8 cellular contexts compared by ENCODE assay signal in genomic region chr17:55770220-55770870, GRCh38. TPM values are rescaled to one million over a fixed set of nuclear protein-coding genes. Genes with fewer than 3 reads are reported as not detected.
DNase-seq lines count a peak whose midpoint lies in the region; ATAC-seq and TF ChIP-seq lines count a peak whose summit lies in the region.

No MANE protein-coding gene starts in this region.

- DNase-seq in AG04450 (ENCODE audit: low read depth, low spot score) = peak; percentile 29
- peak; percentile 7 for DNase-seq in GM19238 (ENCODE audit: insufficient read length, low spot score)
- peak; percentile 21 to 79 for DNase-seq in NCI-H524 (lab: John Stamatoyannopoulos, UW)
- peak; percentile 46 for DNase-seq in cerebellum (ENCODE audit: low spot score)
- DNase-seq in lung (ENCODE audit: low spot score) = no peak
- no peak for DNase-seq in stimulated activated naive CD8-positive, alpha-beta T cell treated with anti-CD3 and anti-CD28 coated beads, Interleukin-15, amount 100 ng/mL, for 72 hours

- CTCF ChIA-PET in AG04450 (lab: Charles Lee) = interaction anchor here (0.6 to 8.2 kb wide), 35 partner anchors 12 to 946 kb away, joined by 3 to 242 read pairs (median 4); partner anchors contain the start of genes PCTP and TMEM100

- H3K4me1 Mint-ChIP-seq in stimulated activated naive CD8-positive, alpha-beta T cell treated with anti-CD3 and anti-CD28 coated beads, Interleukin-15, amount 100 ng/mL, for 72 hours = no peaks in the 10 kb centered on the region

- peaks cover 3 to 6% of the 10 kb centered on the region in 2 donors for H3K4me1 ChIP-seq in lung (ENCODE audit: control insufficient read depth in 2 of 2, insufficient read depth in 2 of 2, low read length in 2 of 2)

- ATAC-seq in lung (ENCODE audit: insufficient read depth, low FRiP score) (peak; percentile 62), HG03139 (IDR thresholded peaks at IDR 0.05; ENCODE audit: unreplicated experiment) (no peak), HG03521 (IDR thresholded peaks at IDR 0.05; ENCODE audit: unreplicated experiment) (no peak)
- ATAC-seq in stimulated activated naive CD8-positive, alpha-beta T cell treated with anti-CD3 and anti-CD28 coated beads, Interleukin-15, amount 100 ng/mL, for 72 hours = no peak

- H3K36me3 ChIP-seq in lung (ENCODE audit: control insufficient read depth in 2 of 2, insufficient read depth in 2 of 2, low read length in 2 of 2) = peaks cover 33 to 38% of the 10 kb centered on the region in 2 donors

- H3K4me3 ChIP-seq in AG04450 (ENCODE audit: low read depth, low read length) (no peak overlapping the region), lung (no peak overlapping the region)

- peak; percentile 61 for TF ChIP-seq CTCF in AG04450 (IDR thresholded peaks at IDR 0.05; ENCODE audit: low read depth, low read length)
- TF ChIP-seq CTCF in lung (IDR thresholded peaks at IDR 0.05; ENCODE audit: control extremely low read depth, extremely low read depth) = peak; percentile 14

- no peak overlapping the region for H3K27ac Mint-ChIP-seq in stimulated activated naive CD8-positive, alpha-beta T cell treated with anti-CD3 and anti-CD28 coated beads, Interleukin-15, amount 100 ng/mL, for 72 hours

- no peaks in the 10 kb centered on the region for H3K27me3 Mint-ChIP-seq in stimulated activated naive CD8-positive, alpha-beta T cell treated with anti-CD3 and anti-CD28 coated beads, Interleukin-15, amount 100 ng/mL, for 72 hours

- peak overlapping the region; percentile 78 for H3K27ac ChIP-seq in AG04450 (ENCODE audit: low read depth, low read length)
- no peak overlapping the region for H3K27ac ChIP-seq in lung (ENCODE audit: low read depth in 1 of 2, low read length in 1 of 2)

- H3K27me3 ChIP-seq in AG04450 (ENCODE audit: control insufficient read depth, insufficient read depth, low read length) = no peaks in the 10 kb centered on the region
- no peaks in the 10 kb centered on the region for H3K27me3 ChIP-seq in lung (ENCODE audit: control insufficient read depth, insufficient read depth)

- H3K9me3 Mint-ChIP-seq in stimulated activated naive CD8-positive, alpha-beta T cell treated with anti-CD3 and anti-CD28 coated beads, Interleukin-15, amount 100 ng/mL, for 72 hours = no peaks in the 10 kb centered on the region

- POLR2A ChIA-PET in AG04450 (lab: Yijun Ruan, JAX) = interaction anchor here (1.2 kb wide), 1 partner anchor 19 kb away, joined by 3 read pairs; the partner anchor contains the start of gene PCTP

- WGBS in lung, 2 donors = 49 to 60% methylated on average over 4 of the region's 4 CpGs

- H3K4me3 Mint-ChIP-seq in stimulated activated naive CD8-positive, alpha-beta T cell treated with anti-CD3 and anti-CD28 coated beads, Interleukin-15, amount 100 ng/mL, for 72 hours = no peak overlapping the region

- H3K9me3 ChIP-seq in AG04450 (ENCODE audit: control insufficient read depth, insufficient read depth, low read length) (no peaks in the 10 kb centered on the region; the same call in 1 of the 2 replicates), lung (ENCODE audit: control insufficient read depth in 2 of 2, insufficient read depth in 1 of 2, low read length in 1 of 2) (no peaks in the 10 kb centered on the region)

RNA-seq across cellular contexts. Expression of gene PCTP, which starts 19.5 kb away (rescaled TPM):
- polyA plus RNA-seq in AG04450 (2011; rRNA removed) (17.3 and 20.5 TPM in 2 replicates), lung (10 to 100 TPM; 14.3 to 34.2 TPM)
- 15.9 and 17.4 TPM in 2 replicates for polyA minus RNA-seq in AG04450 (2011; rRNA and poly(A)+ RNA removed)
- total RNA-seq in cerebellum (9.1 TPM), lung (10 to 100 TPM; 14.3 to 23.8 TPM)

RNA-seq across cellular contexts. Expression of gene TMEM100, which starts 47.7 kb away (rescaled TPM):
- polyA plus RNA-seq in AG04450 (2011; rRNA removed) (0.63 and 0.67 TPM in 2 replicates), lung (100 to 1,000 TPM in 1 of 2 donors, 10 to 100 TPM in 1; 63.6 to 127 TPM)
- polyA minus RNA-seq in AG04450 (2011; rRNA and poly(A)+ RNA removed) = 0.56 and 1.0 TPM in 2 replicates
- total RNA-seq in cerebellum (11.0 TPM), lung (10 to 100 TPM; 74.7 to 92.1 TPM)

Comparison
In these comparisons a context has a peak if more than half of its experiments do, and no peak if none do; other contexts are left out.
1. DNase-seq: peak in AG04450 (single experiment), GM19238 (single experiment), NCI-H524 (2 of 2) and cerebellum (single experiment); none in lung (single experiment) and stimulated activated naive CD8-positive, alpha-beta T cell treated with anti-CD3 and anti-CD28 coated beads, Interleukin-15, amount 100 ng/mL, for 72 hours (0 of 2).